Comparison of ENCODE assay signal across 18 cellular contexts in genomic region chr6:140806431-140806830, GRCh38.
A peak's percentile ranks its signal among the peaks of the same experiment; 100 is the strongest.
DNase-seq lines count a peak whose midpoint lies in the region; ATAC-seq, FAIRE-seq and TF ChIP-seq lines count a peak whose summit lies in the region.
"Had no signal": no experiment of that assay in that cellular context is flagged by ENCODE, and none has a peak within 500 bp of the region (broad histone marks: within the 10 kb centered on the region; RNA-seq: fewer than 3 reads in every experiment).

No MANE protein-coding gene starts in this region.

- no peaks in the 10 kb centered on the region for H3K4me1 ChIP-seq in HAP-1
- H3K4me1 ChIP-seq: A549 had no signal

- no peaks in the 10 kb centered on the region for H3K9me3 ChIP-seq in HAP-1
- H3K9me3 ChIP-seq: A549 had no signal

- ATAC-seq in GM19455 (IDR thresholded peaks at IDR 0.05; ENCODE audit: unreplicated experiment) (no peak), GM21717 (IDR thresholded peaks at IDR 0.05; ENCODE audit: unreplicated experiment) (no peak)
- ATAC-seq: A549, Right ventricle myocardium inferior had no signal

- DNase-seq in EH (ENCODE audit: low read depth) (peak; percentile 50), M059J (ENCODE audit: low read depth) (peak; percentile 48), retinal pigment epithelial cell (ENCODE audit: low read depth) (peak; percentile 44), HAP-1 (ENCODE audit: low spot score in 2 of 2) (no peak)
- DNase-seq: CD4-positive, alpha-beta memory T cell; DND-41; MV-4-11; NCI-H146; NCI-H2081 treated with DMSO at 0.1 percent for 48 hours; NCI-H2227 treated with DMSO at 0.1 percent for 48 hours; NCI-H526; OCI-M1 had no signal

- FAIRE-seq in endometrium (lab: Jason Lieb, UNC) = peak; percentile 53
- FAIRE-seq: A549, D721Med had no signal

- H3K4me3 ChIP-seq in retinal pigment epithelial cell (ENCODE audit: low read length) (no peak overlapping the region), HAP-1 (no peak overlapping the region)
- H3K4me3 ChIP-seq: A549 had no signal

- no peaks in the 10 kb centered on the region for H3K27me3 ChIP-seq in HAP-1 (ENCODE audit: low read depth)

- no peak for TF ChIP-seq CTCF in retinal pigment epithelial cell (conservative IDR thresholded peaks at IDR 0.05; ENCODE audit: low read depth, low read length)

- in situ Hi-C loops in HAP-1 (cut with MboI; ENCODE audit: low sequenced_read_pairs) = no loop called here

- H3K36me3 ChIP-seq in HAP-1 (replicated peaks) = no peaks in the 10 kb centered on the region

Comparison
In these comparisons a context has a peak if more than half of its experiments do, and no peak if none do; other contexts are left out.
1. DNase-seq: peak in EH (single experiment), M059J (single experiment) and retinal pigment epithelial cell (single experiment); none in HAP-1 (0 of 2).